9 cellular contexts compared by ENCODE assay signal in genomic region chr9:128078504-128079434, GRCh38. TPM values are rescaled to one million over a fixed set of nuclear protein-coding genes. Genes with fewer than 3 reads are reported as not detected.
DNase-seq lines count a peak whose midpoint lies in the region; ATAC-seq, FAIRE-seq and TF ChIP-seq lines count a peak whose summit lies in the region.
"Had no signal": no experiment of that assay in that cellular context is flagged by ENCODE, and none has a peak within 500 bp of the region (broad histone marks: within the 10 kb centered on the region; RNA-seq: fewer than 3 reads in every experiment).

No MANE protein-coding gene starts in this region.

- no peak overlapping the region for H3K4me3 Mint-ChIP-seq in nephron progenitor cell
- H3K4me3 Mint-ChIP-seq: activated B cell treated with CpG ODN at 0.5 μM for 24 hours had no signal

- H3K36me3 ChIP-seq in esophagus (ENCODE audit: control insufficient read depth in 2 of 2, insufficient read depth in 2 of 2, low read length in 1 of 2), result peaks cover 0 to 3% of the 10 kb centered on the region in 2 donors

- H3K4me1 Mint-ChIP-seq in nephron progenitor cell, result peaks cover 46% of the 10 kb centered on the region

- peaks cover 6% of the 10 kb centered on the region for H3K36me3 Mint-ChIP-seq in nephron progenitor cell (ENCODE audit: low read depth)

- no peaks in the 10 kb centered on the region for H3K9me3 ChIP-seq in esophagus (ENCODE audit: control insufficient read depth in 2 of 2, insufficient read depth in 1 of 2, low read depth in 1 of 2, low read length in 1 of 2)

- DNase-seq in HCEC 1CT, result peak; percentile 40
- peak; percentile 74 for DNase-seq in RCC 7860 (ENCODE audit: low spot score)
- peak; percentile 55 for DNase-seq in renal cortical epithelial cell (ENCODE audit: low read depth)
- DNase-seq in nephron progenitor cell, result no peak
- DNase-seq: activated B cell treated with CpG ODN at 0.5 μM for 24 hours had no signal

- no peaks in the 10 kb centered on the region for H3K9me3 Mint-ChIP-seq in nephron progenitor cell
- H3K9me3 Mint-ChIP-seq: activated B cell treated with CpG ODN at 0.5 μM for 24 hours had no signal

- peaks cover 5% of the 10 kb centered on the region for H3K27me3 Mint-ChIP-seq in nephron progenitor cell (ENCODE audit: low read depth, poor library complexity)
- H3K27me3 Mint-ChIP-seq: activated B cell treated with CpG ODN at 0.5 μM for 24 hours had no signal

- H3K27ac ChIP-seq in esophagus (ENCODE audit: low read depth in 2 of 2, low read length in 1 of 2), result peak overlapping the region; percentile 68 to 82

- no peak overlapping the region for H3K27ac Mint-ChIP-seq in nephron progenitor cell

- peaks cover 3% of the 10 kb centered on the region in 2 donors for H3K4me1 ChIP-seq in esophagus (ENCODE audit: control insufficient read depth in 2 of 2, insufficient read depth in 2 of 2, low read length in 1 of 2)

- no peaks in the 10 kb centered on the region for H3K27me3 ChIP-seq in esophagus (ENCODE audit: control insufficient read depth in 1 of 2, insufficient read depth in 2 of 2, low read length in 2 of 2)

- peak; percentile 86 for FAIRE-seq in RCC 7860 (lab: Jason Lieb, UNC)

- WGBS in esophagus, 2 donors, result 53% methylated on average over 11 of the region's 11 CpGs

- no peak for TF ChIP-seq CTCF in nephron progenitor cell (IDR thresholded peaks at IDR 0.05)

- ATAC-seq in GM21529 (IDR thresholded peaks at IDR 0.05; ENCODE audit: unreplicated experiment) (no peak), GM19351 (IDR thresholded peaks at IDR 0.05; ENCODE audit: unreplicated experiment) (no peak), HG03520 (IDR thresholded peaks at IDR 0.05; ENCODE audit: unreplicated experiment) (no peak)

- H3K4me3 ChIP-seq in esophagus (ENCODE audit: low read depth in 1 of 2, low read length in 2 of 2), result no peak overlapping the region

RNA-seq across cellular contexts. Expression of gene SLC25A25, which starts 10.7 kb away (rescaled TPM):
- 1 to 10 TPM; 9.6 to 10.0 TPM for polyA plus RNA-seq in esophagus
- total RNA-seq in renal cortical epithelial cell, result 9.8 and 12.3 TPM in 2 replicates

RNA-seq across cellular contexts. Expression of gene NAIF1, which starts 11.6 kb away (rescaled TPM):
- 1 to 10 TPM; 6.1 to 6.9 TPM for polyA plus RNA-seq in esophagus
- total RNA-seq in renal cortical epithelial cell, result 7.6 and 13.5 TPM in 2 replicates

RNA-seq across cellular contexts. Expression of gene PTGES2, which starts 48.8 kb away (rescaled TPM):
- 10 to 100 TPM; 59.0 to 59.4 TPM for polyA plus RNA-seq in esophagus
- 80.0 and 96.9 TPM in 2 replicates for total RNA-seq in renal cortical epithelial cell
